ENCODE assay signal across 12 cellular contexts in the genomic region with DNA sequence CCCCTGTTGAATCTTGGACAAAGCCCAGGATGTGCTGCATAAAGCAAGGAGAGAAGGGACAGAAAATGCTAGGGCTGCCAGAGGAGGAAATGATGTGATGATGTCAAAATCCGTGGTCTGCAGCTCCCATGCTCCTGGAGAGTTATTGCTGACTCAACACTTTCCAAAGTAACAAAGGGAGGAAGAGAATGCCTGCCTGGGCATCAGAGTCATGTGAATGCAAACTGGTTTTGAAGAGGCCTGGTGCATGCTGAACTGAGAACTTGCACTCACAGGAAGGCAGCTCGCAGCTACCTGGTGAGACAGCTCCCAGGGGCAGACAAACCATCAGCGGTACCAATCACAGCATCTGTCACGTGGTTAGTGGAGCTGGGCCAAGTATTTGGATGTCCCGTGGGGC. TPM values are rescaled to one million over a fixed set of nuclear protein-coding genes. Genes with fewer than 3 reads are reported as not detected.
DNase-seq lines count a peak whose midpoint lies in the region; ATAC-seq and TF ChIP-seq lines count a peak whose summit lies in the region.
"Had no signal": no experiment of that assay in that cellular context is flagged by ENCODE, and none has a peak within 500 bp of the region (broad histone marks: within the 10 kb centered on the region; RNA-seq: fewer than 3 reads in every experiment).

No MANE protein-coding gene starts in this region.

- TF ChIP-seq CTCF in astrocyte of the cerebellum (IDR thresholded peaks at IDR 0.05; ENCODE audit: low read depth, low read length, missing control alignments) (no peak), upper lobe of right lung (IDR thresholded peaks at IDR 0.05) (no peak)

- H3K4me1 ChIP-seq in upper lobe of right lung: peaks cover 14% of the 10 kb centered on the region

- in situ Hi-C loops in astrocyte of the cerebellum (cut with HindIII; ENCODE audit: low sequenced_read_pairs): no loop called here

- H3K27me3 ChIP-seq in upper lobe of right lung: peaks cover 24% of the 10 kb centered on the region

- peak; percentile 24 for ATAC-seq in upper lobe of right lung
- ATAC-seq: activated CD8-positive, alpha-beta memory T cell treated with anti-CD3 and anti-CD28 coated beads, Interleukin-2, amount 10 ng/mL, durations not matched to agents 7 days and 5 days; gastroesophageal sphincter; SK-N-SH treated with all-trans-retinoic acid at 6 μM for 48 hours had no signal

- H3K9me3 ChIP-seq in upper lobe of right lung: no peaks in the 10 kb centered on the region
- H3K9me3 ChIP-seq: gastroesophageal sphincter had no signal

- H3K36me3 ChIP-seq in upper lobe of right lung: no peaks in the 10 kb centered on the region
- H3K36me3 ChIP-seq: gastroesophageal sphincter had no signal

- intact Hi-C loops in upper lobe of right lung (cut with DNase I): no loop called here

- H3K4me3 ChIP-seq in astrocyte of the cerebellum (ENCODE audit: low read depth, low read length): no peak overlapping the region
- no peak overlapping the region for H3K4me3 ChIP-seq in upper lobe of right lung
- H3K4me3 ChIP-seq: gastroesophageal sphincter had no signal

- H3K27ac ChIP-seq in upper lobe of right lung: no peak overlapping the region
- H3K27ac ChIP-seq: gastroesophageal sphincter had no signal

- DNase-seq in NCI-H1436 (lab: John Stamatoyannopoulos, UW): peak; percentile 18
- DNase-seq in NCI-H1436 treated with DMSO at 0.1 percent for 48 hours (lab: John Stamatoyannopoulos, UW): no peak
- peak; percentile 81 for DNase-seq in astrocyte of the cerebellum (ENCODE audit: low read depth)
- DNase-seq in iris pigment epithelial cell (ENCODE audit: low read depth): peak; percentile 29
- no peak for DNase-seq in upper lobe of right lung
- no peak for DNase-seq in activated CD4-positive, CD25-positive, alpha-beta regulatory T cell (lab: John Stamatoyannopoulos, UW)
- no peak for DNase-seq in AG20443 (ENCODE audit: low spot score)
- DNase-seq in NCI-H146 treated with DMSO at 0.1 percent for 48 hours (lab: John Stamatoyannopoulos, UW; ENCODE audit: unreplicated experiment): no peak
- DNase-seq: activated CD8-positive, alpha-beta memory T cell treated with anti-CD3 and anti-CD28 coated beads, Interleukin-2, amount 10 ng/mL, durations not matched to agents 7 days and 5 days; NCI-H2227 treated with DMSO at 0.1 percent for 48 hours had no signal

RNA-seq across cellular contexts. Expression of gene MARVELD3, which starts 2.8 kb away (rescaled TPM):
- total RNA-seq in upper lobe of right lung: 6.9 TPM
- total RNA-seq: activated CD8-positive, alpha-beta memory T cell treated with anti-CD3 and anti-CD28 coated beads, Interleukin-2, amount 10 ng/mL, durations not matched to agents 7 days and 5 days had no signal

RNA-seq across cellular contexts. Expression of gene TAT, which starts 51.9 kb away (rescaled TPM):
- total RNA-seq in upper lobe of right lung: not detected
- total RNA-seq: activated CD8-positive, alpha-beta memory T cell treated with anti-CD3 and anti-CD28 coated beads, Interleukin-2, amount 10 ng/mL, durations not matched to agents 7 days and 5 days; gastroesophageal sphincter had no signal

Comparison
In these comparisons a context has a peak if more than half of its experiments do, and no peak if none do; other contexts are left out.
1. DNase-seq: peak in NCI-H1436 (single experiment), astrocyte of the cerebellum (single experiment) and iris pigment epithelial cell (single experiment); none in NCI-H1436 treated with DMSO at 0.1 percent for 48 hours (single experiment), upper lobe of right lung (single experiment), activated CD4-positive, CD25-positive, alpha-beta regulatory T cell (0 of 4), AG20443 (single experiment) and NCI-H146 treated with DMSO at 0.1 percent for 48 hours (single experiment).